Comparison of ENCODE assay signal across 25 cellular contexts in the genomic region with DNA sequence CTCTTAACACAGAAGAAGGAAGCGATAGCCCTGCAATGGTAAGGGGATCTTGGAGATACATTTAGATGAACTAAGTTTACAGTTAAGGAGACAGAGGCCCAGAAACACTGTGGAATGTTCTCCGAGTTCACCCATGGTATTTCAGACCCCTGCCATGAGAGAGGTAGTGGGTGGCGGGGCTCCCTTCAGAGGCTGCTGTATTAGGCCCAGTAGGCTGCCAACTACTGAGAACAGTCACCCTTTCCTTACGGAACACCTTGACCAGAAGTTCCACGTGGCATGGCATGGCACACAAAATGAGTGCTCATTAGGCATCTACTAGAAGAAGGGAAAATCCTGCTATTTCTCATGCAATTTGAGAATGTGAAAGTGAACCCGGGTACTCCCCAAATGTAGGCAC.
"Had no signal": no experiment of that assay in that cellular context is flagged by ENCODE, and none has a peak within 500 bp of the region (broad histone marks: within the 10 kb centered on the region; RNA-seq: fewer than 3 reads in every experiment).

No MANE protein-coding gene starts in this region.

- H3K36me3 ChIP-seq: left lung, lower lobe of right lung, ovary, right atrium auricular region, right lobe of liver, stomach, thyroid gland, transverse colon, upper lobe of right lung had no signal

- ATAC-seq: left colon; left lung; lower lobe of right lung; naive thymus-derived CD8-positive, alpha-beta T cell; right lobe of liver; stimulated activated naive B cell treated with anti-CD40 and anti-IgM and Interleukin-4, amounts not matched to agents 10 μg/mL and 1 μg/mL and 100 μg/mL, for 72 hours; stimulated activated naive CD8-positive, alpha-beta T cell treated with anti-CD3 and anti-CD28 coated beads, Interleukin-15, Interleukin-2, amounts not matched to agents 100 U/mL and 50 U/mL, for 24 hours; upper lobe of right lung had no signal

- H3K4me2 ChIP-seq: smooth muscle cell had no signal

- H3K4me3 Mint-ChIP-seq: immature natural killer cell; stimulated activated naive B cell treated with anti-CD40 and anti-IgM and Interleukin-4, amounts not matched to agents 10 μg/mL and 1 μg/mL and 100 μg/mL, for 72 hours had no signal

- H3K27ac Mint-ChIP-seq: progenitor cell of endocrine pancreas; stimulated activated naive B cell treated with anti-CD40 and anti-IgM and Interleukin-4, amounts not matched to agents 10 μg/mL and 1 μg/mL and 100 μg/mL, for 72 hours had no signal

- H3K9me3 ChIP-seq: left lung, lower lobe of right lung, ovary, right atrium auricular region, right lobe of liver, stomach, testis, thyroid gland, transverse colon, upper lobe of right lung had no signal

- H3K27me3 ChIP-seq: left lung, ovary, right atrium auricular region, right lobe of liver, stomach, testis, thyroid gland, transverse colon, upper lobe of right lung had no signal

- H3K4me3 ChIP-seq: left lung, lower lobe of right lung, ovary, right atrium auricular region, right lobe of liver, smooth muscle cell, stomach, testis, thyroid gland, transverse colon, upper lobe of right lung had no signal

- H3K27me3 Mint-ChIP-seq: naive thymus-derived CD8-positive, alpha-beta T cell; stimulated activated naive B cell treated with anti-CD40 and anti-IgM and Interleukin-4, amounts not matched to agents 10 μg/mL and 1 μg/mL and 100 μg/mL, for 72 hours had no signal

- H3K27ac ChIP-seq: left lung, lower lobe of right lung, ovary, right atrium auricular region, right lobe of liver, stomach, testis, thyroid gland, transverse colon, upper lobe of right lung had no signal

- H3K36me3 Mint-ChIP-seq: immature natural killer cell; stimulated activated naive B cell treated with anti-CD40 and anti-IgM and Interleukin-4, amounts not matched to agents 10 μg/mL and 1 μg/mL and 100 μg/mL, for 72 hours had no signal

- FAIRE-seq: islet of Langerhans, kidney, urothelium cell line had no signal

- DNase-seq: hypothalamus; immature natural killer cell; kidney; left colon; left lung; lower lobe of right lung; mammary epithelial cell; mesenchymal stem cell; naive thymus-derived CD8-positive, alpha-beta T cell; ovary; right lobe of liver; stimulated activated CD4-positive, alpha-beta T cell treated with anti-CD3 and anti-CD28 coated beads, Interleukin-1b, Interleukin-23, amount 100 ng/mL, for 48 hours; stimulated activated CD4-positive, alpha-beta T cell treated with anti-CD3 and anti-CD28 coated beads, Interleukin-2, amount 100 ng/mL, for 48 hours; stimulated activated naive B cell treated with anti-CD40 and anti-IgM and Interleukin-4, amounts not matched to agents 10 μg/mL and 1 μg/mL and 100 μg/mL, for 72 hours; stimulated activated naive CD8-positive, alpha-beta T cell treated with anti-CD3 and anti-CD28 coated beads, Interleukin-15, Interleukin-2, amounts not matched to agents 100 U/mL and 50 U/mL, for 24 hours; stomach; testis; thyroid gland; transverse colon; upper lobe of right lung had no signal

- H3K9me3 Mint-ChIP-seq: immature natural killer cell; stimulated activated naive B cell treated with anti-CD40 and anti-IgM and Interleukin-4, amounts not matched to agents 10 μg/mL and 1 μg/mL and 100 μg/mL, for 72 hours had no signal
